ENCODE assay signal across 9 cellular contexts in the genomic region with DNA sequence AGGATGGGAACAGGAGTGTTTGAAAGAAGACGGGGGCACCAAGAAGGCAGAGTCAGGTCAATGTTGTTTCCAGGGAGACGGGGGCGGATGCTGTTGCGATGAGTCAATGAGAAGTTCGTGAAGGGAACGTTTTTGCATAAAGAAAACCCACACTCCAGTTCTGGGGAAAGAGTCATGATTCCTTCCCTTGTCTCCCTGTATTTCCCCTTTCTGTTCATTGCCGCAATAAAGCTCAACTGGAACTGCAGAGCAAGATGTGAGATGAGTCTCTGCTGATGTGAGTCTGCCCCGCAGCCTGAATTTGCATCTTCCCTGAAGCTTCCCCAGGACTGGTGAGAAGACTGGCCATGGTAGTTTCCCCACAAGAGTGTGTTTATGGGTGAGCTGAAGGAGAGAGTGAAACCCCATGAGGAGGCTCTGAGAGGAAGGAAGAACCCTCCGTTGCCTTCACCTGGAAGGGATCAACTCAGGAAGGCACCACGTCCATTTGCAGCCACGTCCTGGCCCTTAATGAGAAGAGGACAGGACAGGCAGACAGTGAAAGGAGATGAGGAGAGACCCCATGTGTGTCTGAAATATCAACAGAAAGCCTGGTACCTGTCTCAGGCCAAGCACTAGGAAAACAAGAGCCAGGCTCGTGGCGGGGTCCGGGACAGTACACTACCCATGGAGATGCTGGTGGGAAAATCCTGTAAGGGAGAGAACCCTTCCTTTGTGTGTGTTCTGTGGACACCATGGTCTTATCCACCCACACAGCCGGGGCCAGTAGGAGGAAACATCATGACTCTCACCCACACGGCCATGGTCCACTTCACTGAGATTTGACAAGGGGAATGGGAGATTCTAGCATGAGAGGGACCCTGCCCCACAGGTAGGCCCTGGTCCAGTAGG. TPM values are rescaled to one million over a fixed set of nuclear protein-coding genes. Genes with fewer than 3 reads are reported as not detected.
DNase-seq lines count a peak whose midpoint lies in the region; ATAC-seq lines count a peak whose summit lies in the region.
"Had no signal": no experiment of that assay in that cellular context is flagged by ENCODE, and none has a peak within 500 bp of the region (broad histone marks: within the 10 kb centered on the region; RNA-seq: fewer than 3 reads in every experiment).

No MANE protein-coding gene starts in this region.

- no peaks in the 10 kb centered on the region for H3K4me1 Mint-ChIP-seq in activated CD4-positive, alpha-beta T cell treated with anti-CD3 and anti-CD28 coated beads, Interleukin-2, amount 10 ng/mL, durations not matched to agents 24 days and 14 days
- H3K4me1 Mint-ChIP-seq in stimulated activated effector memory CD8-positive, alpha-beta T cell treated with anti-CD3 and anti-CD28 coated beads, Interleukin-12 subunit alpha, Interleukin-12 subunit beta, amount 100 ng/mL, for 72 hours = peaks cover 10% of the 10 kb centered on the region

- H3K9me3 Mint-ChIP-seq in activated CD4-positive, alpha-beta T cell treated with anti-CD3 and anti-CD28 coated beads, Interleukin-2, amount 10 ng/mL, durations not matched to agents 24 days and 14 days = no peaks in the 10 kb centered on the region
- no peaks in the 10 kb centered on the region for H3K9me3 Mint-ChIP-seq in stimulated activated effector memory CD8-positive, alpha-beta T cell treated with anti-CD3 and anti-CD28 coated beads, Interleukin-12 subunit alpha, Interleukin-12 subunit beta, amount 100 ng/mL, for 72 hours

- DNase-seq in activated CD4-positive, alpha-beta T cell treated with anti-CD3 and anti-CD28 coated beads, Interleukin-2, amount 10 ng/mL, durations not matched to agents 24 days and 14 days = peak; percentile 33
- no peak for DNase-seq in activated CD4-positive, alpha-beta T cell treated with anti-CD3 and anti-CD28 coated beads for 1 hour
- DNase-seq in stimulated activated effector memory CD8-positive, alpha-beta T cell treated with anti-CD3 and anti-CD28 coated beads, Interleukin-12 subunit alpha, Interleukin-12 subunit beta, amount 100 ng/mL, for 72 hours (ENCODE audit: low spot score in 2 of 2) = peak in 1 of 2 donors; percentile 37
- DNase-seq in left colon = no peak
- DNase-seq: ACHN; effector CD4-positive, alpha-beta T cell; NK-92 treated with Interleukin-12 subunit alpha and Interleukin-12 subunit beta, amount 100 ng/mL, for 24 hours had no signal

- ATAC-seq in HG03175 (IDR thresholded peaks at IDR 0.05; ENCODE audit: unreplicated experiment) = peak; percentile 45
- ATAC-seq in stimulated activated effector memory CD8-positive, alpha-beta T cell treated with anti-CD3 and anti-CD28 coated beads, Interleukin-12 subunit alpha, Interleukin-12 subunit beta, amount 100 ng/mL, for 72 hours = peak; percentile 60
- no peak for ATAC-seq in left colon
- no peak for ATAC-seq in HG03354 (IDR thresholded peaks at IDR 0.05; ENCODE audit: poor library complexity, severe bottlenecking, unreplicated experiment)

- intact Hi-C loops in activated CD4-positive, alpha-beta T cell treated with anti-CD3 and anti-CD28 coated beads, Interleukin-2, amount 10 ng/mL, durations not matched to agents 24 days and 14 days (cut with micrococcal nuclease) = no loop called here
- intact Hi-C loops in left colon (cut with DNase I, micrococcal nuclease) = no loop called here

- no peak overlapping the region for H3K4me3 Mint-ChIP-seq in activated CD4-positive, alpha-beta T cell treated with anti-CD3 and anti-CD28 coated beads, Interleukin-2, amount 10 ng/mL, durations not matched to agents 24 days and 14 days
- peak overlapping the region; percentile 16 for H3K4me3 Mint-ChIP-seq in stimulated activated effector memory CD8-positive, alpha-beta T cell treated with anti-CD3 and anti-CD28 coated beads, Interleukin-12 subunit alpha, Interleukin-12 subunit beta, amount 100 ng/mL, for 72 hours

- no peaks in the 10 kb centered on the region for H3K36me3 Mint-ChIP-seq in activated CD4-positive, alpha-beta T cell treated with anti-CD3 and anti-CD28 coated beads, Interleukin-2, amount 10 ng/mL, durations not matched to agents 24 days and 14 days (ENCODE audit: low read depth)
- H3K36me3 Mint-ChIP-seq in stimulated activated effector memory CD8-positive, alpha-beta T cell treated with anti-CD3 and anti-CD28 coated beads, Interleukin-12 subunit alpha, Interleukin-12 subunit beta, amount 100 ng/mL, for 72 hours = no peaks in the 10 kb centered on the region

- H3K27me3 Mint-ChIP-seq in activated CD4-positive, alpha-beta T cell treated with anti-CD3 and anti-CD28 coated beads, Interleukin-2, amount 10 ng/mL, durations not matched to agents 24 days and 14 days = no peaks in the 10 kb centered on the region

- no peak overlapping the region for H3K27ac Mint-ChIP-seq in activated CD4-positive, alpha-beta T cell treated with anti-CD3 and anti-CD28 coated beads, Interleukin-2, amount 10 ng/mL, durations not matched to agents 24 days and 14 days
- no peak overlapping the region for H3K27ac Mint-ChIP-seq in stimulated activated effector memory CD8-positive, alpha-beta T cell treated with anti-CD3 and anti-CD28 coated beads, Interleukin-12 subunit alpha, Interleukin-12 subunit beta, amount 100 ng/mL, for 72 hours

RNA-seq across cellular contexts. Expression of gene LILRA1, which starts 13.7 kb away (rescaled TPM):
- not detected in 2 replicates for total RNA-seq in activated CD4-positive, alpha-beta T cell treated with anti-CD3 and anti-CD28 coated beads, Interleukin-2, amount 10 ng/mL, durations not matched to agents 24 days and 14 days
- total RNA-seq in left colon = under 1 TPM in 1 of 2 donors, not detected in 1; 0.61 TPM

RNA-seq across cellular contexts. Expression of gene LILRB1, which starts 23.1 kb away (rescaled TPM):
- total RNA-seq in activated CD4-positive, alpha-beta T cell treated with anti-CD3 and anti-CD28 coated beads, Interleukin-2, amount 10 ng/mL, durations not matched to agents 24 days and 14 days = 0.33 TPM in 1 of 2 replicates, not detected in the other
- total RNA-seq in left colon = 1 to 10 TPM; 2.5 to 4.1 TPM

RNA-seq across cellular contexts. Expression of gene LILRA2, which starts 33.5 kb away (rescaled TPM):
- total RNA-seq in activated CD4-positive, alpha-beta T cell treated with anti-CD3 and anti-CD28 coated beads, Interleukin-2, amount 10 ng/mL, durations not matched to agents 24 days and 14 days = not detected in 2 replicates
- 1 to 10 TPM in 1 of 2 donors, under 1 TPM in 1; 0.55 to 1.1 TPM for total RNA-seq in left colon

RNA-seq across cellular contexts. Expression of gene LILRB4, which starts 55.6 kb away (rescaled TPM):
- total RNA-seq in activated CD4-positive, alpha-beta T cell treated with anti-CD3 and anti-CD28 coated beads, Interleukin-2, amount 10 ng/mL, durations not matched to agents 24 days and 14 days = not detected in 2 replicates
- 1 to 10 TPM; 2.1 to 5.0 TPM for total RNA-seq in left colon

Comparison
In these comparisons a context has a peak if more than half of its experiments do, and no peak if none do; other contexts are left out.
1. ATAC-seq: peak in HG03175 (single experiment) and stimulated activated effector memory CD8-positive, alpha-beta T cell treated with anti-CD3 and anti-CD28 coated beads, Interleukin-12 subunit alpha, Interleukin-12 subunit beta, amount 100 ng/mL, for 72 hours (single experiment); none in left colon (single experiment) and HG03354 (single experiment).